In genomic region chr3:42035816-42036482, GRCh38 we compare ENCODE assay signal across 9 cellular contexts. TPM values are rescaled to one million over a fixed set of nuclear protein-coding genes. Genes with fewer than 3 reads are reported as not detected.
DNase-seq lines count a peak whose midpoint lies in the region; ATAC-seq, FAIRE-seq and TF ChIP-seq lines count a peak whose summit lies in the region.
"Had no signal": no experiment of that assay in that cellular context is flagged by ENCODE, and none has a peak within 500 bp of the region (broad histone marks: within the 10 kb centered on the region; RNA-seq: fewer than 3 reads in every experiment).

No MANE protein-coding gene starts in this region.

- H2BK15ac ChIP-seq in H9 (ENCODE audit: low read depth, low read length), result no peak overlapping the region

- H3K36me3 ChIP-seq in ascending aorta, result no peaks in the 10 kb centered on the region
- peaks cover 0 to 7% of the 10 kb centered on the region in 2 donors for H3K36me3 ChIP-seq in kidney (ENCODE audit: control insufficient read depth in 1 of 2, insufficient read depth in 2 of 2, low read length in 2 of 2)

- H3K4me3 Mint-ChIP-seq in H9, result no peak overlapping the region
- H3K4me3 Mint-ChIP-seq in stimulated activated effector memory CD8-positive, alpha-beta T cell treated with anti-CD3 and anti-CD28 coated beads, Interleukin-12 subunit alpha, Interleukin-12 subunit beta, amount 100 ng/mL, for 72 hours, result no peak overlapping the region

- ATAC-seq in stimulated activated effector memory CD8-positive, alpha-beta T cell treated with anti-CD3 and anti-CD28 coated beads, Interleukin-12 subunit alpha, Interleukin-12 subunit beta, amount 100 ng/mL, for 72 hours, result no peak
- ATAC-seq in sciatic nerve (no peak), GM18858 (IDR thresholded peaks at IDR 0.05; ENCODE audit: unreplicated experiment) (no peak)

- intact Hi-C loops in ascending aorta (cut with DNase I) (loop anchor here (2.0 kb wide), 1 partner anchor 23 kb away; no protein-coding TSS in a partner anchor), kidney (cut with DNase I) (no loop called here), sciatic nerve (cut with DNase I) (no loop called here)

- H2AFZ ChIP-seq in H9 (ENCODE audit: low read length), result no peak overlapping the region

- no peaks in the 10 kb centered on the region for H3K79me1 ChIP-seq in H9 (ENCODE audit: insufficient read depth, low read depth, low read length, poor library complexity, severe bottlenecking)

- H3K9me3 ChIP-seq in H9 (ENCODE audit: control insufficient read depth, low read depth, low read length), result no peaks in the 10 kb centered on the region
- no peaks in the 10 kb centered on the region for H3K9me3 ChIP-seq in ascending aorta
- no peaks in the 10 kb centered on the region for H3K9me3 ChIP-seq in kidney (ENCODE audit: control insufficient read depth in 1 of 2, low read length in 2 of 2)

- H3K18ac ChIP-seq in H9 (ENCODE audit: insufficient read length, low read depth, low read length), result no peak overlapping the region

- no peak overlapping the region for H3K23ac ChIP-seq in H9 (ENCODE audit: insufficient read length, low read depth, low read length)

- H3K56ac ChIP-seq in H9 (ENCODE audit: insufficient read length, low read depth, low read length), result no peak overlapping the region

- no peak overlapping the region for H3K4me2 ChIP-seq in H9 (ENCODE audit: insufficient read depth, insufficient read length, low read length)

- H4K5ac ChIP-seq in H9 (ENCODE audit: insufficient read length, low read depth, low read length), result no peak overlapping the region

- no peaks in the 10 kb centered on the region for H3K9me3 Mint-ChIP-seq in H9
- H3K9me3 Mint-ChIP-seq in stimulated activated effector memory CD8-positive, alpha-beta T cell treated with anti-CD3 and anti-CD28 coated beads, Interleukin-12 subunit alpha, Interleukin-12 subunit beta, amount 100 ng/mL, for 72 hours, result no peaks in the 10 kb centered on the region

- H2BK120ac ChIP-seq in H9 (ENCODE audit: low read depth, low read length, poor library complexity, severe bottlenecking), result no peak overlapping the region

- H2BK12ac ChIP-seq in H9 (ENCODE audit: insufficient read length, low read depth, low read length), result no peak overlapping the region

- no CpG with 5 or more reads among the region's 4 CpGs for WGBS in H9 (ENCODE audit: extremely low coverage, insufficient read length, low lambda C conversion rate)

- H3T11ph ChIP-seq in H9 (ENCODE audit: low read length), result no peak overlapping the region

- no peak overlapping the region for H3K9ac ChIP-seq in H9 (ENCODE audit: extremely low read depth, insufficient read length, low read length)
- H3K9ac ChIP-seq in kidney (ENCODE audit: low read length in 2 of 2), result peak overlapping the region in 1 of 2 donors; percentile 43

- peaks cover 26 to 37% of the 10 kb centered on the region in 2 experiments for H3K4me1 Mint-ChIP-seq in H9
- peaks cover 41% of the 10 kb centered on the region for H3K4me1 Mint-ChIP-seq in stimulated activated effector memory CD8-positive, alpha-beta T cell treated with anti-CD3 and anti-CD28 coated beads, Interleukin-12 subunit alpha, Interleukin-12 subunit beta, amount 100 ng/mL, for 72 hours

- peaks cover 5% of the 10 kb centered on the region; the same call in 1 of the 2 replicates for H3K79me2 ChIP-seq in H9 (ENCODE audit: insufficient read depth, low read length)

- H2AK5ac ChIP-seq in H9 (ENCODE audit: insufficient read length, low read length), result no peak overlapping the region

- H3K4ac ChIP-seq in H9 (ENCODE audit: low read depth, low read length), result no peak overlapping the region

- no peak overlapping the region for H4K8ac ChIP-seq in H9 (replicated peaks; ENCODE audit: insufficient read length, low read depth, low read length)

- peak overlapping the region in 2 of 3 experiments; percentile 83 to 91; a peak in 3 of 7 replicates for H3K27ac Mint-ChIP-seq in H9
- H3K27ac Mint-ChIP-seq in stimulated activated effector memory CD8-positive, alpha-beta T cell treated with anti-CD3 and anti-CD28 coated beads, Interleukin-12 subunit alpha, Interleukin-12 subunit beta, amount 100 ng/mL, for 72 hours, result peak overlapping the region; percentile 29

- H3K27me3 ChIP-seq in H9 (ENCODE audit: insufficient read depth, low read length), result no peaks in the 10 kb centered on the region
- no peaks in the 10 kb centered on the region for H3K27me3 ChIP-seq in ascending aorta

- no peaks in the 10 kb centered on the region for H4K20me1 ChIP-seq in H9 (ENCODE audit: control insufficient read depth, insufficient read depth, insufficient read length)

- no peak overlapping the region for H4K91ac ChIP-seq in H9 (ENCODE audit: insufficient read length, low read depth, low read length)

- H2BK5ac ChIP-seq in H9 (ENCODE audit: insufficient read length, low read length), result no peak overlapping the region

- TF ChIP-seq CTCF in H9 (conservative IDR thresholded peaks at IDR 0.05), result no peak
- TF ChIP-seq CTCF in ascending aorta (IDR thresholded peaks at IDR 0.05), result no peak
- TF ChIP-seq CTCF in kidney (IDR thresholded peaks at IDR 0.05; ENCODE audit: borderline replicate concordance, extremely low read depth, insufficient read depth), result no peak

- no peak overlapping the region for H3K27ac ChIP-seq in H9 (ENCODE audit: insufficient read length, low read depth, low read length)
- H3K27ac ChIP-seq in ascending aorta, result peak overlapping the region; percentile 67 to 81
- peak overlapping the region; percentile 77 to 88 for H3K27ac ChIP-seq in kidney (ENCODE audit: low read depth in 2 of 2, low read length in 2 of 2)

- no peak for FAIRE-seq in kidney (lab: Jason Lieb, UNC)

- H3K36me3 Mint-ChIP-seq in H9 (ENCODE audit: insufficient read depth in 1 of 3, low read depth in 3 of 3), result peaks cover 3 to 16% (median 7%) of the 10 kb centered on the region in 3 experiments; a peak in 6 of 7 replicates
- H3K36me3 Mint-ChIP-seq in stimulated activated effector memory CD8-positive, alpha-beta T cell treated with anti-CD3 and anti-CD28 coated beads, Interleukin-12 subunit alpha, Interleukin-12 subunit beta, amount 100 ng/mL, for 72 hours, result peaks cover 13% of the 10 kb centered on the region

- peaks cover 8% of the 10 kb centered on the region; the same call in 1 of the 2 replicates for H3K4me1 ChIP-seq in H9 (ENCODE audit: insufficient read depth, low read length)
- peaks cover 15 to 53% of the 10 kb centered on the region in 2 donors for H3K4me1 ChIP-seq in ascending aorta
- H3K4me1 ChIP-seq in kidney (ENCODE audit: control insufficient read depth in 1 of 2, insufficient read depth in 1 of 2, low read depth in 1 of 2, low read length in 2 of 2), result peaks cover 24 to 42% of the 10 kb centered on the region in 2 donors

- no peaks in the 10 kb centered on the region for H3K27me3 Mint-ChIP-seq in H9 (ENCODE audit: low read depth)

- H2BK20ac ChIP-seq in H9 (ENCODE audit: low read depth, low read length, poor library complexity, severe bottlenecking), result no peak overlapping the region

- no peak for DNase-seq in H9
- no peak for DNase-seq in ascending aorta (ENCODE audit: low spot score in 2 of 2)
- no peak for DNase-seq in kidney
- DNase-seq in stimulated activated effector memory CD8-positive, alpha-beta T cell treated with anti-CD3 and anti-CD28 coated beads, Interleukin-12 subunit alpha, Interleukin-12 subunit beta, amount 100 ng/mL, for 72 hours (ENCODE audit: low spot score in 2 of 2), result no peak
- DNase-seq in NCI-H2029 (lab: John Stamatoyannopoulos, UW), result no peak
- DNase-seq in sciatic nerve (ENCODE audit: low spot score), result no peak
- DNase-seq in SKM-1 (lab: John Stamatoyannopoulos, UW; ENCODE audit: unreplicated experiment), result no peak
- DNase-seq: activated T-cell treated with anti-CD3 and anti-CD28 coated beads for 4 hours had no signal

- H3K23me2 ChIP-seq in H9 (ENCODE audit: insufficient read length, low read depth, low read length, poor library complexity, severe bottlenecking), result no peaks in the 10 kb centered on the region

- H3K4me3 ChIP-seq in ascending aorta (no peak overlapping the region), kidney (ENCODE audit: low read length in 2 of 2) (no peak overlapping the region)

- no peak overlapping the region for H3K14ac ChIP-seq in H9 (ENCODE audit: insufficient read depth, low read length)

RNA-seq across cellular contexts. Expression of gene TRAK1, which starts 55.2 kb away (rescaled TPM):
- 30.6 and 34.2 TPM in 2 replicates for total RNA-seq in H9 (2021)
- 37.5 TPM for total RNA-seq in ascending aorta
- 41.0 TPM for total RNA-seq in kidney
- polyA plus RNA-seq in kidney (ENCODE audit: insufficient read depth, low read depth, low replicate concordance), result 16.2 TPM
- total RNA-seq in sciatic nerve, result 50.2 TPM
